In genomic region chr18:3970929-3971328, GRCh38 we compare ENCODE assay signal across 18 cellular contexts.
A peak's percentile ranks its signal among the peaks of the same experiment; 100 is the strongest.
DNase-seq lines count a peak whose midpoint lies in the region; ATAC-seq and TF ChIP-seq lines count a peak whose summit lies in the region.
"Had no signal": no experiment of that assay in that cellular context is flagged by ENCODE, and none has a peak within 500 bp of the region (broad histone marks: within the 10 kb centered on the region; RNA-seq: fewer than 3 reads in every experiment).

No MANE protein-coding gene starts in this region.

- H3F3A ChIP-seq in GM23338 (replicated peaks; ENCODE audit: low read depth): no peaks in the 10 kb centered on the region

- H3K4me3 Mint-ChIP-seq in GM23338: no peak overlapping the region
- H3K4me3 Mint-ChIP-seq: brain had no signal

- H2AFZ ChIP-seq in GM23338: no peak overlapping the region

- H3K27me3 ChIP-seq in GM23338 (ENCODE audit: insufficient read depth): no peaks in the 10 kb centered on the region
- H3K27me3 ChIP-seq in MG63: no peaks in the 10 kb centered on the region
- H3K27me3 ChIP-seq: upper lobe of left lung had no signal

- TF ChIP-seq CTCF in AG09309 (IDR thresholded peaks at IDR 0.05; ENCODE audit: control insufficient read depth, insufficient read depth, low read depth, low read length, missing control alignments): peak; percentile 10
- TF ChIP-seq CTCF in GM23338 (conservative IDR thresholded peaks at IDR 0.05; ENCODE audit: low read depth in 2 of 2): peak; percentile 42 to 53; a peak in 3 of 4 replicates
- no peak for TF ChIP-seq CTCF in coronary artery (IDR thresholded peaks at IDR 0.05)

- DNase-seq in AG09309 (ENCODE audit: low read depth): no peak
- peak; percentile 64 for DNase-seq in GM23338 (ENCODE audit: low spot score)
- DNase-seq in amniotic epithelial cell (ENCODE audit: low read depth): peak; percentile 52
- DNase-seq in left kidney (ENCODE audit: low read depth, low spot score): peak; percentile 21
- DNase-seq in MG63: no peak
- no peak for DNase-seq in COLO668 (lab: John Stamatoyannopoulos, UW; ENCODE audit: unreplicated experiment)
- no peak for DNase-seq in coronary artery (ENCODE audit: low spot score)
- DNase-seq: activated CD8-positive, alpha-beta memory T cell treated with anti-CD3 and anti-CD28 coated beads for 24 hours; activated gamma-delta T cell treated with Interleukin-2 at 50 U/mL for 16 hours; C1 segment of cervical spinal cord; GDM1; NCI-H1694; stimulated activated CD4-positive, alpha-beta T cell treated with anti-CD3 and anti-CD28 coated beads, Interleukin-2, amount 100 ng/mL, for 24 hours; upper lobe of left lung had no signal

- no peak overlapping the region for H3K27ac ChIP-seq in GM23338 (ENCODE audit: low read depth)
- H3K27ac ChIP-seq in coronary artery: peak overlapping the region in 1 of 2 donors; percentile 17
- H3K27ac ChIP-seq: SK-N-MC, upper lobe of left lung, VCaP had no signal

- no peaks in the 10 kb centered on the region for H3K79me2 ChIP-seq in GM23338 (replicated peaks; ENCODE audit: insufficient read depth)

- H3K36me3 Mint-ChIP-seq in GM23338 (ENCODE audit: low read depth): no peaks in the 10 kb centered on the region
- H3K36me3 Mint-ChIP-seq: brain had no signal

- no peaks in the 10 kb centered on the region for H3K9me3 ChIP-seq in MG63
- H3K9me3 ChIP-seq: upper lobe of left lung had no signal

- no peaks in the 10 kb centered on the region for H3K36me3 ChIP-seq in GM23338 (ENCODE audit: insufficient read depth)
- H3K36me3 ChIP-seq in MG63: no peaks in the 10 kb centered on the region
- H3K36me3 ChIP-seq: upper lobe of left lung had no signal

- H3K4me1 ChIP-seq in GM23338 (ENCODE audit: insufficient read depth): peaks cover 17% of the 10 kb centered on the region; the same call in 1 of the 2 replicates
- H3K4me1 ChIP-seq: upper lobe of left lung had no signal

- H4K20me1 ChIP-seq in GM23338 (replicated peaks; ENCODE audit: insufficient read depth): 0 out of 2 replicates have a peak, but pooled peaks cover 4% of the 10 kb centered on the region

- H3K4me2 ChIP-seq in GM23338: no peak overlapping the region

- no peak overlapping the region for H3K27ac Mint-ChIP-seq in GM23338

- H3K9me3 Mint-ChIP-seq in GM23338: no peaks in the 10 kb centered on the region
- H3K9me3 Mint-ChIP-seq: brain had no signal

- H3K4me3 ChIP-seq in AG09309 (ENCODE audit: control insufficient read depth, low read depth, low read length) (no peak overlapping the region), GM23338 (no peak overlapping the region), MG63 (no peak overlapping the region), coronary artery (no peak overlapping the region)
- H3K4me3 ChIP-seq: SK-N-MC, upper lobe of left lung had no signal

- no peaks in the 10 kb centered on the region for H3K9me2 ChIP-seq in GM23338 (ENCODE audit: insufficient read depth)

- H3K27me3 Mint-ChIP-seq in GM23338 (ENCODE audit: insufficient read depth, low read depth, poor library complexity): no peaks in the 10 kb centered on the region

- H3K4me1 Mint-ChIP-seq in GM23338: peaks cover 39% of the 10 kb centered on the region

- ATAC-seq in GM23338: peak; percentile 51
- no peak for ATAC-seq in HG03175 (IDR thresholded peaks at IDR 0.05; ENCODE audit: unreplicated experiment)

TF ChIP-seq in GM23338, 12 proteins besides CTCF, POLR2A, EP300 and RAD21 (continues in another document):
- TF ChIP-seq, protein P1, sequence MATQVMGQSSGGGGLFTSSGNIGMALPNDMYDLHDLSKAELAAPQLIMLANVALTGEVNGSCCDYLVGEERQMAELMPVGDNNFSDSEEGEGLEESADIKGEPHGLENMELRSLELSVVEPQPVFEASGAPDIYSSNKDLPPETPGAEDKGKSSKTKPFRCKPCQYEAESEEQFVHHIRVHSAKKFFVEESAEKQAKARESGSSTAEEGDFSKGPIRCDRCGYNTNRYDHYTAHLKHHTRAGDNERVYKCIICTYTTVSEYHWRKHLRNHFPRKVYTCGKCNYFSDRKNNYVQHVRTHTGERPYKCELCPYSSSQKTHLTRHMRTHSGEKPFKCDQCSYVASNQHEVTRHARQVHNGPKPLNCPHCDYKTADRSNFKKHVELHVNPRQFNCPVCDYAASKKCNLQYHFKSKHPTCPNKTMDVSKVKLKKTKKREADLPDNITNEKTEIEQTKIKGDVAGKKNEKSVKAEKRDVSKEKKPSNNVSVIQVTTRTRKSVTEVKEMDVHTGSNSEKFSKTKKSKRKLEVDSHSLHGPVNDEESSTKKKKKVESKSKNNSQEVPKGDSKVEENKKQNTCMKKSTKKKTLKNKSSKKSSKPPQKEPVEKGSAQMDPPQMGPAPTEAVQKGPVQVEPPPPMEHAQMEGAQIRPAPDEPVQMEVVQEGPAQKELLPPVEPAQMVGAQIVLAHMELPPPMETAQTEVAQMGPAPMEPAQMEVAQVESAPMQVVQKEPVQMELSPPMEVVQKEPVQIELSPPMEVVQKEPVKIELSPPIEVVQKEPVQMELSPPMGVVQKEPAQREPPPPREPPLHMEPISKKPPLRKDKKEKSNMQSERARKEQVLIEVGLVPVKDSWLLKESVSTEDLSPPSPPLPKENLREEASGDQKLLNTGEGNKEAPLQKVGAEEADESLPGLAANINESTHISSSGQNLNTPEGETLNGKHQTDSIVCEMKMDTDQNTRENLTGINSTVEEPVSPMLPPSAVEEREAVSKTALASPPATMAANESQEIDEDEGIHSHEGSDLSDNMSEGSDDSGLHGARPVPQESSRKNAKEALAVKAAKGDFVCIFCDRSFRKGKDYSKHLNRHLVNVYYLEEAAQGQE (IDR thresholded peaks at IDR 0.05; ENCODE audit: unreplicated experiment): no peak
- TF ChIP-seq, protein P2, sequence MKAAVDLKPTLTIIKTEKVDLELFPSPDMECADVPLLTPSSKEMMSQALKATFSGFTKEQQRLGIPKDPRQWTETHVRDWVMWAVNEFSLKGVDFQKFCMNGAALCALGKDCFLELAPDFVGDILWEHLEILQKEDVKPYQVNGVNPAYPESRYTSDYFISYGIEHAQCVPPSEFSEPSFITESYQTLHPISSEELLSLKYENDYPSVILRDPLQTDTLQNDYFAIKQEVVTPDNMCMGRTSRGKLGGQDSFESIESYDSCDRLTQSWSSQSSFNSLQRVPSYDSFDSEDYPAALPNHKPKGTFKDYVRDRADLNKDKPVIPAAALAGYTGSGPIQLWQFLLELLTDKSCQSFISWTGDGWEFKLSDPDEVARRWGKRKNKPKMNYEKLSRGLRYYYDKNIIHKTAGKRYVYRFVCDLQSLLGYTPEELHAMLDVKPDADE (IDR thresholded peaks at IDR 0.05): no peak
- TF ChIP-seq EZH2phosphoT487 (IDR thresholded peaks at IDR 0.05; ENCODE audit: unreplicated experiment): no peak
- no peak for TF ChIP-seq STAT1 (IDR thresholded peaks at IDR 0.05; ENCODE audit: unreplicated experiment)
- no peak for TF ChIP-seq EZH2 (IDR thresholded peaks at IDR 0.05; ENCODE audit: low read depth, unreplicated experiment)

Comparison
In these comparisons a context has a peak if more than half of its experiments do, and no peak if none do; other contexts are left out.
1. DNase-seq: peak in GM23338 (single experiment), amniotic epithelial cell (single experiment) and left kidney (single experiment); none in AG09309 (single experiment), MG63 (single experiment), COLO668 (single experiment) and coronary artery (single experiment).